2 cellular contexts compared by ENCODE assay signal in genomic region chr15:71526061-71526460, GRCh38.
TF ChIP-seq lines count a peak whose summit lies in the region.

No MANE protein-coding gene starts in this region.

TF ChIP-seq in SK-N-SH treated with all-trans-retinoic acid at 6 μM for 48 hours, 23 proteins besides CTCF, POLR2A, EP300 and RAD21 (continued from another document):
- TF ChIP-seq TSHZ2 (CRISPR knock-in tag; IDR thresholded peaks at IDR 0.05): no peak
TF ChIP-seq in SK-N-SH treated with all-trans-retinoic acid at 6 μM for 48 hours: peak in this region for 0.

TF ChIP-seq in SK-N-SH, 30 proteins besides CTCF, POLR2A, EP300 and RAD21 (continued from another document):
- TF ChIP-seq EZH2phosphoT487 (IDR thresholded peaks at IDR 0.05; ENCODE audit: borderline replicate concordance, low read depth): no peak
- no peak for TF ChIP-seq TEAD4 (IDR thresholded peaks at IDR 0.05; ENCODE audit: borderline replicate concordance, insufficient read depth)
- no peak for TF ChIP-seq RXRA (IDR thresholded peaks at IDR 0.05; ENCODE audit: borderline replicate concordance, low read depth)
- no peak for TF ChIP-seq NRF1 (IDR thresholded peaks at IDR 0.05; ENCODE audit: low read depth, low read length)
- no peak for TF ChIP-seq REST (IDR thresholded peaks at IDR 0.05; ENCODE audit: low read depth, low read length)
- TF ChIP-seq JUND (IDR thresholded peaks at IDR 0.05): no peak
- TF ChIP-seq TAF1 (IDR thresholded peaks at IDR 0.05; ENCODE audit: borderline replicate concordance, low read depth, low read length): no peak
- TF ChIP-seq RFX5 (IDR thresholded peaks at IDR 0.05; ENCODE audit: low read length): no peak
- no peak for TF ChIP-seq YY1 (IDR thresholded peaks at IDR 0.05; ENCODE audit: low read depth)
- no peak for TF ChIP-seq FOXM1 (IDR thresholded peaks at IDR 0.05; ENCODE audit: low read depth)
- no peak for TF ChIP-seq SMC3 (IDR thresholded peaks at IDR 0.05; ENCODE audit: low read depth, low read length)
- TF ChIP-seq NFIC (IDR thresholded peaks at IDR 0.05; ENCODE audit: borderline replicate concordance): no peak
- no peak for TF ChIP-seq FOXJ3 (CRISPR knock-in tag; IDR thresholded peaks at IDR 0.05)
- no peak for TF ChIP-seq FOSL2 (IDR thresholded peaks at IDR 0.05; ENCODE audit: borderline replicate concordance, low read depth)
